In genomic region chr19:8832132-8833021, GRCh38 we compare ENCODE assay signal across 1 cellular context.
TF ChIP-seq lines count a peak whose summit lies in the region.

TSS of gene MBD3L1 (plus strand) at chr19:8832377. CDS start at chr19:8842679, 10,302 bp downstream.
TSS of gene ZNF558 (minus strand) at chr19:8832304. CDS start at chr19:8822659, 9,645 bp downstream.

TF ChIP-seq in GM12878, 131 proteins besides CTCF, POLR2A, EP300 and RAD21 (continued from another document):
- TF ChIP-seq, protein P1, sequence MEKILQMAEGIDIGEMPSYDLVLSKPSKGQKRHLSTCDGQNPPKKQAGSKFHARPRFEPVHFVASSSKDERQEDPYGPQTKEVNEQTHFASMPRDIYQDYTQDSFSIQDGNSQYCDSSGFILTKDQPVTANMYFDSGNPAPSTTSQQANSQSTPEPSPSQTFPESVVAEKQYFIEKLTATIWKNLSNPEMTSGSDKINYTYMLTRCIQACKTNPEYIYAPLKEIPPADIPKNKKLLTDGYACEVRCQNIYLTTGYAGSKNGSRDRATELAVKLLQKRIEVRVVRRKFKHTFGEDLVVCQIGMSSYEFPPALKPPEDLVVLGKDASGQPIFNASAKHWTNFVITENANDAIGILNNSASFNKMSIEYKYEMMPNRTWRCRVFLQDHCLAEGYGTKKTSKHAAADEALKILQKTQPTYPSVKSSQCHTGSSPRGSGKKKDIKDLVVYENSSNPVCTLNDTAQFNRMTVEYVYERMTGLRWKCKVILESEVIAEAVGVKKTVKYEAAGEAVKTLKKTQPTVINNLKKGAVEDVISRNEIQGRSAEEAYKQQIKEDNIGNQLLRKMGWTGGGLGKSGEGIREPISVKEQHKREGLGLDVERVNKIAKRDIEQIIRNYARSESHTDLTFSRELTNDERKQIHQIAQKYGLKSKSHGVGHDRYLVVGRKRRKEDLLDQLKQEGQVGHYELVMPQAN (conservative IDR thresholded peaks at IDR 0.05) = no peak
- no peak for TF ChIP-seq TBL1XR1 (IDR thresholded peaks at IDR 0.05; ENCODE audit: low read depth, low read length)
- no peak for TF ChIP-seq SREBF2 (IDR thresholded peaks at IDR 0.05; ENCODE audit: low read length)
- TF ChIP-seq ELK1 (IDR thresholded peaks at IDR 0.05; ENCODE audit: low read depth, low read length) = peak; percentile 46; the same call in 1 of the 2 replicates
- TF ChIP-seq, protein P2, sequence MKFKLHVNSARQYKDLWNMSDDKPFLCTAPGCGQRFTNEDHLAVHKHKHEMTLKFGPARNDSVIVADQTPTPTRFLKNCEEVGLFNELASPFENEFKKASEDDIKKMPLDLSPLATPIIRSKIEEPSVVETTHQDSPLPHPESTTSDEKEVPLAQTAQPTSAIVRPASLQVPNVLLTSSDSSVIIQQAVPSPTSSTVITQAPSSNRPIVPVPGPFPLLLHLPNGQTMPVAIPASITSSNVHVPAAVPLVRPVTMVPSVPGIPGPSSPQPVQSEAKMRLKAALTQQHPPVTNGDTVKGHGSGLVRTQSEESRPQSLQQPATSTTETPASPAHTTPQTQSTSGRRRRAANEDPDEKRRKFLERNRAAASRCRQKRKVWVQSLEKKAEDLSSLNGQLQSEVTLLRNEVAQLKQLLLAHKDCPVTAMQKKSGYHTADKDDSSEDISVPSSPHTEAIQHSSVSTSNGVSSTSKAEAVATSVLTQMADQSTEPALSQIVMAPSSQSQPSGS (IDR thresholded peaks at IDR 0.05; ENCODE audit: low read length) = no peak
- TF ChIP-seq ZNF687 (IDR thresholded peaks at IDR 0.05) = no peak
- TF ChIP-seq ASH2L (IDR thresholded peaks at IDR 0.05; ENCODE audit: borderline replicate concordance, low read depth) = no peak
- TF ChIP-seq USF2 (IDR thresholded peaks at IDR 0.05; ENCODE audit: borderline replicate concordance, low read depth, low read length) = no peak
- TF ChIP-seq POU2F2 (IDR thresholded peaks at IDR 0.05; ENCODE audit: borderline replicate concordance, low read depth, low read length) = no peak
- no peak for TF ChIP-seq NFYA (IDR thresholded peaks at IDR 0.05; ENCODE audit: borderline replicate concordance, low read depth, low read length)
- TF ChIP-seq MTA2 (IDR thresholded peaks at IDR 0.05; ENCODE audit: low read depth) = no peak
- no peak for TF ChIP-seq SMC3 (IDR thresholded peaks at IDR 0.05; ENCODE audit: borderline replicate concordance, low read length)
- peak; percentile 65; the same call in 1 of the 2 replicates for TF ChIP-seq ZBTB40 (IDR thresholded peaks at IDR 0.05; ENCODE audit: borderline replicate concordance)
- peak; percentile 88; the same call in 1 of the 2 replicates for TF ChIP-seq BACH1 (IDR thresholded peaks at IDR 0.05; ENCODE audit: borderline replicate concordance)
- no peak for TF ChIP-seq ZBED1 (IDR thresholded peaks at IDR 0.05; ENCODE audit: borderline replicate concordance)
- TF ChIP-seq CBX3 (IDR thresholded peaks at IDR 0.05; ENCODE audit: borderline replicate concordance, low read depth) = no peak
- peak in 1 of 2 experiments; percentile 13; a peak in 1 of 3 replicates for TF ChIP-seq EGR1 (IDR thresholded peaks at IDR 0.05; ENCODE audit: borderline replicate concordance in 1 of 2, low read depth in 2 of 2, low read length in 2 of 2)
- TF ChIP-seq IRF5 (IDR thresholded peaks at IDR 0.05; ENCODE audit: borderline replicate concordance) = no peak
- no peak for TF ChIP-seq NR2C2 (IDR thresholded peaks at IDR 0.05; ENCODE audit: borderline replicate concordance, control insufficient read depth, insufficient read length, low read depth)
- TF ChIP-seq TCF3 (IDR thresholded peaks at IDR 0.05; ENCODE audit: borderline replicate concordance, insufficient read depth, low read depth, low read length) = no peak
- TF ChIP-seq RELA (IDR thresholded peaks at IDR 0.05; ENCODE audit: borderline replicate concordance, partially characterized antibody) = no peak
- TF ChIP-seq EED (IDR thresholded peaks at IDR 0.05; ENCODE audit: low read depth) = no peak
- TF ChIP-seq, protein P3, sequence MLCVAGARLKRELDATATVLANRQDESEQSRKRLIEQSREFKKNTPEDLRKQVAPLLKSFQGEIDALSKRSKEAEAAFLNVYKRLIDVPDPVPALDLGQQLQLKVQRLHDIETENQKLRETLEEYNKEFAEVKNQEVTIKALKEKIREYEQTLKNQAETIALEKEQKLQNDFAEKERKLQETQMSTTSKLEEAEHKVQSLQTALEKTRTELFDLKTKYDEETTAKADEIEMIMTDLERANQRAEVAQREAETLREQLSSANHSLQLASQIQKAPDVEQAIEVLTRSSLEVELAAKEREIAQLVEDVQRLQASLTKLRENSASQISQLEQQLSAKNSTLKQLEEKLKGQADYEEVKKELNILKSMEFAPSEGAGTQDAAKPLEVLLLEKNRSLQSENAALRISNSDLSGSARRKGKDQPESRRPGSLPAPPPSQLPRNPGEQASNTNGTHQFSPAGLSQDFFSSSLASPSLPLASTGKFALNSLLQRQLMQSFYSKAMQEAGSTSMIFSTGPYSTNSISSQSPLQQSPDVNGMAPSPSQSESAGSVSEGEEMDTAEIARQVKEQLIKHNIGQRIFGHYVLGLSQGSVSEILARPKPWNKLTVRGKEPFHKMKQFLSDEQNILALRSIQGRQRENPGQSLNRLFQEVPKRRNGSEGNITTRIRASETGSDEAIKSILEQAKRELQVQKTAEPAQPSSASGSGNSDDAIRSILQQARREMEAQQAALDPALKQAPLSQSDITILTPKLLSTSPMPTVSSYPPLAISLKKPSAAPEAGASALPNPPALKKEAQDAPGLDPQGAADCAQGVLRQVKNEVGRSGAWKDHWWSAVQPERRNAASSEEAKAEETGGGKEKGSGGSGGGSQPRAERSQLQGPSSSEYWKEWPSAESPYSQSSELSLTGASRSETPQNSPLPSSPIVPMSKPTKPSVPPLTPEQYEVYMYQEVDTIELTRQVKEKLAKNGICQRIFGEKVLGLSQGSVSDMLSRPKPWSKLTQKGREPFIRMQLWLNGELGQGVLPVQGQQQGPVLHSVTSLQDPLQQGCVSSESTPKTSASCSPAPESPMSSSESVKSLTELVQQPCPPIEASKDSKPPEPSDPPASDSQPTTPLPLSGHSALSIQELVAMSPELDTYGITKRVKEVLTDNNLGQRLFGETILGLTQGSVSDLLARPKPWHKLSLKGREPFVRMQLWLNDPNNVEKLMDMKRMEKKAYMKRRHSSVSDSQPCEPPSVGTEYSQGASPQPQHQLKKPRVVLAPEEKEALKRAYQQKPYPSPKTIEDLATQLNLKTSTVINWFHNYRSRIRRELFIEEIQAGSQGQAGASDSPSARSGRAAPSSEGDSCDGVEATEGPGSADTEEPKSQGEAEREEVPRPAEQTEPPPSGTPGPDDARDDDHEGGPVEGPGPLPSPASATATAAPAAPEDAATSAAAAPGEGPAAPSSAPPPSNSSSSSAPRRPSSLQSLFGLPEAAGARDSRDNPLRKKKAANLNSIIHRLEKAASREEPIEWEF (IDR thresholded peaks at IDR 0.05; ENCODE audit: insufficient replicate concordance, low read depth, low read length) = no peak
TF ChIP-seq in GM12878: peak in this region for 7.
